Comparison of ENCODE assay signal across 8 cellular contexts in genomic region chr5:43313035-43313853, GRCh38.
DNase-seq lines count a peak whose midpoint lies in the region; ATAC-seq lines count a peak whose summit lies in the region.

Gene HMGCS1 (minus strand): TSS chr5:43313412. CDS start chr5:43298965, 14,447 bp downstream.

- peak; percentile 87 for ATAC-seq in GM19372 (IDR thresholded peaks at IDR 0.05; ENCODE audit: low read depth, unreplicated experiment)
- ATAC-seq in HG03558 (IDR thresholded peaks at IDR 0.05; ENCODE audit: extremely low read depth, unreplicated experiment), result peak; percentile 91

- DNase-seq in C1 segment of cervical spinal cord (lab: John Stamatoyannopoulos, UW) (peak; percentile 86 to 100 (median 97)), NCI-H748 treated with DMSO at 0.1 percent for 48 hours (lab: John Stamatoyannopoulos, UW) (peak; percentile 100), dedifferentiated amniotic fluid mesenchymal stem cell (ENCODE audit: extremely low spot score) (peak; percentile 100), left kidney (ENCODE audit: low read depth, low spot score) (peak; percentile 100)
- peak; percentile 93 to 98 for DNase-seq in activated CD4-positive, alpha-beta T cell treated with anti-CD3 and anti-CD28 coated beads, Interleukin-2, amount 50 U/mL, for 24 hours (ENCODE audit: low read depth in 1 of 2, low spot score in 1 of 2)
- DNase-seq in stimulated activated CD4-positive, alpha-beta T cell treated with anti-CD3 and anti-CD28 coated beads, Interleukin-2, amount 100 ng/mL, for 24 hours, result peak; percentile 97 to 98

Comparison
In these comparisons a context has a peak if more than half of its experiments do, and no peak if none do; other contexts are left out.
1. Peak in every context shown above with its lines: DNase-seq and ATAC-seq.